Comparison of ENCODE assay signal across 20 cellular contexts in the genomic region with DNA sequence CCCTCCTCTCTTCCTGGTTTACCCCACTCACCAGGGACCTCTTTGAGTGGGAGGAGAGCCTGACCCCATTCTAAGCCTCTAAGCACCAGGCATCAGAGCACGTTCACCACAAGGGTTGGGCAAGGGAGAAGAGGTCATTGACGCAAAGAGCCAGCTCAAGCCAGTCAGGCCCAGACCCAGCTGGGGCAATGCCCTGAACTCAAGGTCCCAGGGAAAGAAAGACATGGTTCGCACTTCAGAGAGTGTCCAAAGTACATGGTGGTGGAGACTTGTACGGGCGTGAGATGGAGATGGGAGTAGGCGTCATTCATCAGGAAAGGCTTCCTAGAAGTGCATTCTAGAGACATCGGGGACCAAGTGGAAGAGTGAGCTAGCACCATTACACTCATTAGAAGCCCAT. TPM values are rescaled to one million over a fixed set of nuclear protein-coding genes. Genes with fewer than 3 reads are reported as not detected.
"Had no signal": no experiment of that assay in that cellular context is flagged by ENCODE, and none has a peak within 500 bp of the region (broad histone marks: within the 10 kb centered on the region; RNA-seq: fewer than 3 reads in every experiment).

No MANE protein-coding gene starts in this region.

- H3K9me3 ChIP-seq: left ventricle myocardium inferior, prostate gland, right atrium auricular region, thyroid gland had no signal

- H3K27me3 ChIP-seq: right atrium auricular region, thyroid gland had no signal

- H3K27ac Mint-ChIP-seq: activated B cell treated with CpG ODN at 0.5 μM for 24 hours; activated CD4-positive, alpha-beta memory T cell treated with anti-CD3 and anti-CD28 coated beads, Interleukin-2, amount 10 ng/mL, durations not matched to agents 7 days and 5 days; activated CD8-positive, alpha-beta memory T cell treated with anti-CD3 and anti-CD28 coated beads, Interleukin-2, amount 10 ng/mL, durations not matched to agents 7 days and 5 days; activated naive CD8-positive, alpha-beta T cell treated with anti-CD3 and anti-CD28 coated beads for 36 hours; stimulated activated memory B cell treated with anti-CD40 and anti-IgM and Interleukin-4, amounts not matched to agents 10 μg/mL and 1 μg/mL and 100 μg/mL, for 72 hours had no signal

- H3K36me3 Mint-ChIP-seq: activated CD8-positive, alpha-beta memory T cell treated with anti-CD3 and anti-CD28 coated beads, Interleukin-2, amount 10 ng/mL, durations not matched to agents 7 days and 5 days; activated naive CD8-positive, alpha-beta T cell treated with anti-CD3 and anti-CD28 coated beads for 36 hours; stimulated activated memory B cell treated with anti-CD40 and anti-IgM and Interleukin-4, amounts not matched to agents 10 μg/mL and 1 μg/mL and 100 μg/mL, for 72 hours had no signal

- H3K9me3 Mint-ChIP-seq: activated B cell treated with CpG ODN at 0.5 μM for 24 hours; activated CD4-positive, alpha-beta memory T cell treated with anti-CD3 and anti-CD28 coated beads, Interleukin-2, amount 10 ng/mL, durations not matched to agents 7 days and 5 days; activated naive CD8-positive, alpha-beta T cell treated with anti-CD3 and anti-CD28 coated beads for 36 hours; stimulated activated memory B cell treated with anti-CD40 and anti-IgM and Interleukin-4, amounts not matched to agents 10 μg/mL and 1 μg/mL and 100 μg/mL, for 72 hours had no signal

- H3K4me3 ChIP-seq: coronary artery, left ventricle myocardium inferior, prostate gland, right atrium auricular region, thyroid gland had no signal

- DNase-seq: activated B cell treated with CpG ODN at 0.5 μM for 24 hours; activated CD4-positive, alpha-beta memory T cell treated with anti-CD3 and anti-CD28 coated beads, Interleukin-2, amount 10 ng/mL, durations not matched to agents 7 days and 5 days; activated CD4-positive, alpha-beta T cell treated with anti-CD3 and anti-CD28 coated beads for 4 hours; activated CD8-positive, alpha-beta memory T cell treated with anti-CD3 and anti-CD28 coated beads, Interleukin-2, amount 10 ng/mL, durations not matched to agents 7 days and 5 days; activated naive CD8-positive, alpha-beta T cell treated with anti-CD3 and anti-CD28 coated beads for 36 hours; amniotic stem cell; central memory CD4-positive, alpha-beta T cell; foreskin fibroblast; glutamatergic neuron; kidney; left ventricle myocardium inferior; stimulated activated CD4-positive, alpha-beta T cell treated with anti-CD3 and anti-CD28 coated beads, Interleukin-4, amount 100 ng/mL, for 4 hours; T-helper 1 cell; T-helper 9 cell; thyroid gland had no signal

- H3K4me3 Mint-ChIP-seq: activated B cell treated with CpG ODN at 0.5 μM for 24 hours; activated CD4-positive, alpha-beta memory T cell treated with anti-CD3 and anti-CD28 coated beads, Interleukin-2, amount 10 ng/mL, durations not matched to agents 7 days and 5 days; activated CD8-positive, alpha-beta memory T cell treated with anti-CD3 and anti-CD28 coated beads, Interleukin-2, amount 10 ng/mL, durations not matched to agents 7 days and 5 days; activated naive CD8-positive, alpha-beta T cell treated with anti-CD3 and anti-CD28 coated beads for 36 hours; stimulated activated memory B cell treated with anti-CD40 and anti-IgM and Interleukin-4, amounts not matched to agents 10 μg/mL and 1 μg/mL and 100 μg/mL, for 72 hours had no signal

- H3K4me1 ChIP-seq: left ventricle myocardium inferior, right atrium auricular region had no signal

- ATAC-seq: activated CD8-positive, alpha-beta memory T cell treated with anti-CD3 and anti-CD28 coated beads, Interleukin-2, amount 10 ng/mL, durations not matched to agents 7 days and 5 days; stimulated activated memory B cell treated with anti-CD40 and anti-IgM and Interleukin-4, amounts not matched to agents 10 μg/mL and 1 μg/mL and 100 μg/mL, for 72 hours had no signal

- H3K27ac ChIP-seq: coronary artery, left ventricle myocardium inferior, right atrium auricular region had no signal

- H3K4me1 Mint-ChIP-seq: activated B cell treated with CpG ODN at 0.5 μM for 24 hours; activated CD4-positive, alpha-beta memory T cell treated with anti-CD3 and anti-CD28 coated beads, Interleukin-2, amount 10 ng/mL, durations not matched to agents 7 days and 5 days; activated naive CD8-positive, alpha-beta T cell treated with anti-CD3 and anti-CD28 coated beads for 36 hours; stimulated activated memory B cell treated with anti-CD40 and anti-IgM and Interleukin-4, amounts not matched to agents 10 μg/mL and 1 μg/mL and 100 μg/mL, for 72 hours had no signal

- FAIRE-seq: kidney had no signal

- H3K36me3 ChIP-seq: left ventricle myocardium inferior, prostate gland, right atrium auricular region, thyroid gland had no signal

RNA-seq across cellular contexts. Expression of a gene that starts 7.2 kb away (rescaled TPM):
- total RNA-seq: activated B cell treated with CpG ODN at 0.5 μM for 24 hours; activated CD4-positive, alpha-beta memory T cell treated with anti-CD3 and anti-CD28 coated beads, Interleukin-2, amount 10 ng/mL, durations not matched to agents 7 days and 5 days; activated CD8-positive, alpha-beta memory T cell treated with anti-CD3 and anti-CD28 coated beads, Interleukin-2, amount 10 ng/mL, durations not matched to agents 7 days and 5 days had no signal
- polyA plus RNA-seq: neural cell had no signal
